Comparison of ENCODE assay signal across 23 cellular contexts in genomic region chr16:27772093-27772820, GRCh38.
A peak's percentile ranks its signal among the peaks of the same experiment; 100 is the strongest.
DNase-seq lines count a peak whose midpoint lies in the region; ATAC-seq and TF ChIP-seq lines count a peak whose summit lies in the region.
"Had no signal": no experiment of that assay in that cellular context is flagged by ENCODE, and none has a peak within 500 bp of the region (broad histone marks: within the 10 kb centered on the region; RNA-seq: fewer than 3 reads in every experiment).

No MANE protein-coding gene starts in this region.

- no peaks in the 10 kb centered on the region for H3K27me3 ChIP-seq in osteoblast (ENCODE audit: insufficient read depth, low read length)
- H3K27me3 ChIP-seq: MG63, SJCRH30 had no signal

- H3K27me3 Mint-ChIP-seq in endothelial cell (ENCODE audit: unreplicated experiment) = peaks cover 2% of the 10 kb centered on the region
- H3K27me3 Mint-ChIP-seq: B cell had no signal

- H3K4me3 ChIP-seq in osteoblast (ENCODE audit: insufficient read depth, low read length) = no peak overlapping the region
- H3K4me3 ChIP-seq: GM23248, MG63, SJCRH30 had no signal

- DNase-seq in Right ventricle myocardium superior = peak; percentile 10
- no peak for DNase-seq in cardiac septum (ENCODE audit: low spot score)
- DNase-seq in NCI-H2171 treated with DMSO at 0.1 percent for 48 hours (lab: John Stamatoyannopoulos, UW) = peak; percentile 86
- DNase-seq in endothelial cell (ENCODE audit: low spot score) = no peak
- DNase-seq in osteoblast (ENCODE audit: insufficient read length, low spot score, missing footprints) = peak; percentile 48
- DNase-seq in occipital lobe (lab: John Stamatoyannopoulos, UW) = no peak
- DNase-seq: Calu3, GM23248, H9, KG1, MG63, NCI-H1105 treated with DMSO at 0.1 percent for 48 hours, NCI-H146, NCI-H2029 treated with DMSO at 0.1 percent for 48 hours, NCI-H345, NCI-H510A treated with DMSO at 0.1 percent for 48 hours, PC-3, SJCRH30 had no signal

- H3K4me1 ChIP-seq in osteoblast (ENCODE audit: insufficient read depth, low read length) = peaks cover 4% of the 10 kb centered on the region
- H3K4me1 ChIP-seq: SJCRH30 had no signal

- H3K4me1 Mint-ChIP-seq in endothelial cell (ENCODE audit: unreplicated experiment) = peaks cover 3% of the 10 kb centered on the region
- H3K4me1 Mint-ChIP-seq: B cell had no signal

- no peak overlapping the region for H3K27ac ChIP-seq in osteoblast (ENCODE audit: low read depth, low read length)
- H3K27ac ChIP-seq: 22Rv1, GM23248, SJCRH30 had no signal

- H3K27ac Mint-ChIP-seq in endothelial cell (ENCODE audit: unreplicated experiment) = peak overlapping the region; percentile 59
- H3K27ac Mint-ChIP-seq: B cell, H9 had no signal

- no peak for ATAC-seq in Right ventricle myocardium superior (ENCODE audit: poor library complexity)
- no peak for ATAC-seq in GM19455 (IDR thresholded peaks at IDR 0.05; ENCODE audit: unreplicated experiment)
- ATAC-seq in esophagus mucosa = no peak
- ATAC-seq: PC-3, SK-N-SH treated with all-trans-retinoic acid at 6 μM for 48 hours had no signal

- H3K79me2 ChIP-seq in osteoblast (ENCODE audit: insufficient read depth, low read length) = no peaks in the 10 kb centered on the region

- no peak overlapping the region for H2AFZ ChIP-seq in osteoblast (ENCODE audit: low read length)
- H2AFZ ChIP-seq: GM23248 had no signal

- no peaks in the 10 kb centered on the region for H4K20me1 ChIP-seq in osteoblast (ENCODE audit: insufficient read depth, low read length)

- H3K36me3 Mint-ChIP-seq in endothelial cell (ENCODE audit: low read depth, unreplicated experiment) = peaks cover 11% of the 10 kb centered on the region

- H3K9me3 ChIP-seq in osteoblast (ENCODE audit: low read depth, low read length) = no peaks in the 10 kb centered on the region
- H3K9me3 ChIP-seq: MG63, SJCRH30 had no signal

- TF ChIP-seq CTCF in endothelial cell (IDR thresholded peaks at IDR 0.05; ENCODE audit: unreplicated experiment) = no peak
- no peak for TF ChIP-seq CTCF in osteoblast (IDR thresholded peaks at IDR 0.05; ENCODE audit: extremely low read depth, low read depth, low read length)

- no peak overlapping the region for H3K4me2 ChIP-seq in osteoblast (ENCODE audit: insufficient read depth, low read length)

- no peaks in the 10 kb centered on the region for H3K9me3 Mint-ChIP-seq in endothelial cell (ENCODE audit: unreplicated experiment)
- H3K9me3 Mint-ChIP-seq: H9 had no signal

- peaks cover 4% of the 10 kb centered on the region for H3K36me3 ChIP-seq in osteoblast (ENCODE audit: insufficient read depth, low read length)
- H3K36me3 ChIP-seq: MG63, SJCRH30 had no signal

- H3K4me3 Mint-ChIP-seq in endothelial cell (ENCODE audit: unreplicated experiment) = no peak overlapping the region
- H3K4me3 Mint-ChIP-seq: B cell, H9 had no signal

- intact Hi-C loops in Right ventricle myocardium superior (cut with DNase I) = no loop called here
- intact Hi-C loops in cardiac septum (cut with DNase I) = no loop called here

Comparison
In these comparisons a context has a peak if more than half of its experiments do, and no peak if none do; other contexts are left out.
1. DNase-seq: peak in Right ventricle myocardium superior (single experiment), NCI-H2171 treated with DMSO at 0.1 percent for 48 hours (single experiment) and osteoblast (single experiment); none in cardiac septum (single experiment), endothelial cell (single experiment) and occipital lobe (single experiment).